8 cellular contexts compared by ENCODE assay signal in genomic region chr1:86705633-86705985, GRCh38. TPM values are rescaled to one million over a fixed set of nuclear protein-coding genes. Genes with fewer than 3 reads are reported as not detected.
DNase-seq lines count a peak whose midpoint lies in the region; ATAC-seq and TF ChIP-seq lines count a peak whose summit lies in the region.

No MANE protein-coding gene starts in this region.

- H3K27me3 Mint-ChIP-seq in activated T-cell treated with anti-CD3 and anti-CD28 coated beads, Interleukin-2, amount 50 U/mL, for 72 hours (ENCODE audit: low read depth), result no peaks in the 10 kb centered on the region
- H3K27me3 Mint-ChIP-seq in type B pancreatic cell, result peaks cover 10% of the 10 kb centered on the region

- 0 to 1% methylated on average over 4 of the region's 4 CpGs for WGBS in lower leg skin, 2 donors

- no peak for ATAC-seq in activated T-cell treated with anti-CD3 and anti-CD28 coated beads, Interleukin-2, amount 50 U/mL, for 72 hours (replicated peaks in 1 of 2)
- ATAC-seq in sciatic nerve (no peak), HG03432 (IDR thresholded peaks at IDR 0.05; ENCODE audit: unreplicated experiment) (no peak)

- H3K9me3 Mint-ChIP-seq in activated T-cell treated with anti-CD3 and anti-CD28 coated beads, Interleukin-2, amount 50 U/mL, for 72 hours, result no peaks in the 10 kb centered on the region
- no peaks in the 10 kb centered on the region for H3K9me3 Mint-ChIP-seq in type B pancreatic cell

- H3K27ac Mint-ChIP-seq in activated T-cell treated with anti-CD3 and anti-CD28 coated beads, Interleukin-2, amount 50 U/mL, for 72 hours, result peak overlapping the region; percentile 99
- H3K27ac Mint-ChIP-seq in type B pancreatic cell, result peak overlapping the region; percentile 98

- peaks cover 68% of the 10 kb centered on the region for H3K4me1 Mint-ChIP-seq in activated T-cell treated with anti-CD3 and anti-CD28 coated beads, Interleukin-2, amount 50 U/mL, for 72 hours (ENCODE audit: low read depth)
- H3K4me1 Mint-ChIP-seq in type B pancreatic cell (ENCODE audit: unreplicated experiment), result peaks cover 17% of the 10 kb centered on the region

- H3K4me3 ChIP-seq in astrocyte of the cerebellum (ENCODE audit: low read depth, low read length) (peak overlapping the region; percentile 82), lower leg skin (ENCODE audit: low read depth, poor library complexity, severe bottlenecking) (peak overlapping the region; percentile 90)

- H3K36me3 Mint-ChIP-seq in activated T-cell treated with anti-CD3 and anti-CD28 coated beads, Interleukin-2, amount 50 U/mL, for 72 hours (ENCODE audit: insufficient read depth in 2 of 2), result peaks cover 7 to 9% of the 10 kb centered on the region in 2 donors
- no peaks in the 10 kb centered on the region for H3K36me3 Mint-ChIP-seq in type B pancreatic cell

- no peak for TF ChIP-seq POLR2A in lower leg skin (IDR thresholded peaks at IDR 0.05)

- intact Hi-C loops in lower leg skin (cut with DNase I; ENCODE audit: low total_unique reads), result no loop called here
- intact Hi-C loops in sciatic nerve (cut with DNase I), result no loop called here

- no peak for DNase-seq in activated T-cell treated with anti-CD3 and anti-CD28 coated beads, Interleukin-2, amount 50 U/mL, for 72 hours
- DNase-seq in activated T-cell treated with anti-CD3 and anti-CD28 coated beads, Interleukin-2, amount 50 U/mL, for 1 hour, result no peak
- no peak for DNase-seq in astrocyte of the cerebellum (ENCODE audit: low read depth)
- peak in 1 of 2 donors; percentile 31 for DNase-seq in lower leg skin (ENCODE audit: low spot score in 2 of 2)
- no peak for DNase-seq in type B pancreatic cell (ENCODE audit: extremely low spot score, unreplicated experiment)
- DNase-seq in sciatic nerve (ENCODE audit: low spot score), result no peak
- DNase-seq in GM13976 (ENCODE audit: low spot score), result no peak

- peak overlapping the region; percentile 98 to 100 for H3K4me3 Mint-ChIP-seq in activated T-cell treated with anti-CD3 and anti-CD28 coated beads, Interleukin-2, amount 50 U/mL, for 72 hours
- H3K4me3 Mint-ChIP-seq in type B pancreatic cell, result peak overlapping the region; percentile 100

- TF ChIP-seq CTCF in astrocyte of the cerebellum (IDR thresholded peaks at IDR 0.05; ENCODE audit: low read depth, low read length, missing control alignments) (no peak), lower leg skin (IDR thresholded peaks at IDR 0.05) (no peak), type B pancreatic cell (conservative IDR thresholded peaks at IDR 0.05) (no peak), GM13976 (IDR thresholded peaks at IDR 0.05; ENCODE audit: borderline replicate concordance, control extremely low read depth, extremely low read depth, insufficient read depth, missing control alignments) (no peak)

- in situ Hi-C loops in astrocyte of the cerebellum (cut with HindIII; ENCODE audit: low sequenced_read_pairs), result no loop called here
- in situ Hi-C loops in GM13976 (cut with MboI; ENCODE audit: low sequenced_read_pairs, unreplicated experiment), result no loop called here

RNA-seq across cellular contexts. Expression of gene SH3GLB1, which starts 1.2 kb away (rescaled TPM):
- total RNA-seq in activated T-cell treated with anti-CD3 and anti-CD28 coated beads, Interleukin-2, amount 50 U/mL, for 72 hours, result 10 to 100 TPM; 74.3 to 77.9 TPM
- 10 to 100 TPM; 37.1 to 58.1 (median 42.3) TPM for total RNA-seq in lower leg skin
- 47.5 and 52.6 TPM in 2 replicates for total RNA-seq in type B pancreatic cell (ENCODE audit: low replicate concordance)
- 77.6 TPM for total RNA-seq in sciatic nerve
